In the genomic region with DNA sequence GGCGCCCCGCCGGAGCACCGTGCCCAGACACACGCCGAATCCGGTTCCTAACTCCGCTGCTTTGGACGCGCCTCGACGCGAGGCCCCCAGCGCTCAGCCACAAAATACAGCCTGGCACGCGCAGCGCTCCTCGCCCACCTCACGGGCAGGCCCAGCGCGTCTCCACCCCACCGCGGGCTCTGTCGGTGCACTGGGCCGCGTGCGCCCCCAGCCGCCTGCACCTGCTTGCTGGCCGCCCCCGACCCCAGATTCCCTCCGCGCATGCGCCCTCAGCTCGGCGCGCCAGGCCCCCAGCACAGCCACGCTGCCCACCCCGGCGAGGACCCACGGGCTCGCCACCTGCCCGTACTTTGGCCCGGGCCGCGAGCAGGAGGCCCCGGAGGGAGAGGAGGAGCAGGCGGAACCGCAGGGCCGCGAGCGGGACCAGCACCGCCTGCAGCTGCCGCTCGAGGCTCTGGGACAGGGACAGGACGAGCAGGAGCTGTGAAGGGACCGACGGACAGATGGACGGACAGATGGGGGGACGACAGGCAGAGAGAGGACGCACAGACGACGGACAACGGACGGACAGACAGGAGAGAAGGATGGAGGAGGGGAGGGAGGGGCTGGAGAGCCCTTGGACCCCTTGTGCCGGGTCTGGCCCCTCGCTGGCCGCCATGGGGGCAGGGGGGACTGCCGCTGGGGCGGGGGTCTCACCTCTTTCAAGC, we compare ENCODE assay signal across 2 cellular contexts.
TF ChIP-seq lines count a peak whose summit lies in the region.

No MANE protein-coding gene starts in this region.

TF ChIP-seq in PFSK-1, 5 proteins besides CTCF, POLR2A, EP300 and RAD21:
- TF ChIP-seq, protein P1, sequence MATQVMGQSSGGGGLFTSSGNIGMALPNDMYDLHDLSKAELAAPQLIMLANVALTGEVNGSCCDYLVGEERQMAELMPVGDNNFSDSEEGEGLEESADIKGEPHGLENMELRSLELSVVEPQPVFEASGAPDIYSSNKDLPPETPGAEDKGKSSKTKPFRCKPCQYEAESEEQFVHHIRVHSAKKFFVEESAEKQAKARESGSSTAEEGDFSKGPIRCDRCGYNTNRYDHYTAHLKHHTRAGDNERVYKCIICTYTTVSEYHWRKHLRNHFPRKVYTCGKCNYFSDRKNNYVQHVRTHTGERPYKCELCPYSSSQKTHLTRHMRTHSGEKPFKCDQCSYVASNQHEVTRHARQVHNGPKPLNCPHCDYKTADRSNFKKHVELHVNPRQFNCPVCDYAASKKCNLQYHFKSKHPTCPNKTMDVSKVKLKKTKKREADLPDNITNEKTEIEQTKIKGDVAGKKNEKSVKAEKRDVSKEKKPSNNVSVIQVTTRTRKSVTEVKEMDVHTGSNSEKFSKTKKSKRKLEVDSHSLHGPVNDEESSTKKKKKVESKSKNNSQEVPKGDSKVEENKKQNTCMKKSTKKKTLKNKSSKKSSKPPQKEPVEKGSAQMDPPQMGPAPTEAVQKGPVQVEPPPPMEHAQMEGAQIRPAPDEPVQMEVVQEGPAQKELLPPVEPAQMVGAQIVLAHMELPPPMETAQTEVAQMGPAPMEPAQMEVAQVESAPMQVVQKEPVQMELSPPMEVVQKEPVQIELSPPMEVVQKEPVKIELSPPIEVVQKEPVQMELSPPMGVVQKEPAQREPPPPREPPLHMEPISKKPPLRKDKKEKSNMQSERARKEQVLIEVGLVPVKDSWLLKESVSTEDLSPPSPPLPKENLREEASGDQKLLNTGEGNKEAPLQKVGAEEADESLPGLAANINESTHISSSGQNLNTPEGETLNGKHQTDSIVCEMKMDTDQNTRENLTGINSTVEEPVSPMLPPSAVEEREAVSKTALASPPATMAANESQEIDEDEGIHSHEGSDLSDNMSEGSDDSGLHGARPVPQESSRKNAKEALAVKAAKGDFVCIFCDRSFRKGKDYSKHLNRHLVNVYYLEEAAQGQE (IDR thresholded peaks at IDR 0.05; ENCODE audit: insufficient read depth in 1 of 2, low read depth in 2 of 2, low read length in 2 of 2): no peak
- TF ChIP-seq FOXP2 (optimal IDR thresholded peaks at IDR 0.05; ENCODE audit: borderline replicate concordance, extremely low read depth, extremely low read length, insufficient read depth): peak; percentile 25
- no peak for TF ChIP-seq POLR2AphosphoS5 (IDR thresholded peaks at IDR 0.05; ENCODE audit: low read depth, low read length)

TF ChIP-seq in endothelial cell of umbilical vein, 7 proteins besides CTCF, POLR2A, EP300 and RAD21:
- TF ChIP-seq GATA2 (IDR thresholded peaks at IDR 0.05; ENCODE audit: insufficient read depth, insufficient read length, low read depth, low read length) (no peak), EZH2 (IDR thresholded peaks at IDR 0.05; ENCODE audit: borderline replicate concordance, low read depth, low read length, severe bottlenecking) (peak; percentile 59)
